9 cellular contexts compared by ENCODE assay signal in genomic region chr19:40687525-40688016, GRCh38. TPM values are rescaled to one million over a fixed set of nuclear protein-coding genes. Genes with fewer than 3 reads are reported as not detected.
DNase-seq lines count a peak whose midpoint lies in the region; FAIRE-seq and TF ChIP-seq lines count a peak whose summit lies in the region.
"Had no signal": no experiment of that assay in that cellular context is flagged by ENCODE, and none has a peak within 500 bp of the region (broad histone marks: within the 10 kb centered on the region; RNA-seq: fewer than 3 reads in every experiment).

No MANE protein-coding gene starts in this region.

- H3K27me3 ChIP-seq in adipocyte (replicated peaks; ENCODE audit: control insufficient read depth, insufficient read depth, low read length), result no peaks in the 10 kb centered on the region
- no peaks in the 10 kb centered on the region for H3K27me3 ChIP-seq in left ventricle myocardium inferior (ENCODE audit: low read depth)
- no peaks in the 10 kb centered on the region for H3K27me3 ChIP-seq in spleen (replicated peaks in 1 of 7)

- no peak for TF ChIP-seq CTCF in GM10266 (IDR thresholded peaks at IDR 0.05; ENCODE audit: control insufficient read depth, insufficient read depth, low read depth, missing control alignments)
- TF ChIP-seq CTCF in left ventricle myocardium inferior (IDR thresholded peaks at IDR 0.05; ENCODE audit: borderline replicate concordance), result no peak
- TF ChIP-seq CTCF in spleen (IDR thresholded peaks at IDR 0.05 in 8 of 11, conservative IDR thresholded peaks at IDR 0.05 in 3 of 11), result no peak
- TF ChIP-seq CTCF in GM13977 (IDR thresholded peaks at IDR 0.05; ENCODE audit: extremely low read depth, insufficient read depth, missing control alignments), result no peak
- no peak for TF ChIP-seq CTCF in D721Med (IDR thresholded peaks at IDR 0.05; ENCODE audit: insufficient read depth, missing control alignments)

- no peak overlapping the region for H3K9ac ChIP-seq in adipocyte (ENCODE audit: low read length)

- no peak for TF ChIP-seq POLR2A in spleen (IDR thresholded peaks at IDR 0.05)

- no peak for FAIRE-seq in D721Med (lab: Jason Lieb, UNC)

- no peaks in the 10 kb centered on the region for H3K9me3 ChIP-seq in adipocyte (ENCODE audit: control insufficient read depth, low read length)
- H3K9me3 ChIP-seq in left ventricle myocardium inferior (replicated peaks), result no peaks in the 10 kb centered on the region
- H3K9me3 ChIP-seq in spleen, result no peaks in the 10 kb centered on the region

- intact Hi-C loops in left ventricle myocardium inferior (cut with micrococcal nuclease), result no loop called here
- intact Hi-C loops in spleen (cut with DNase I; ENCODE audit: low total_unique reads), result no loop called here

- H3K36me3 ChIP-seq in adipocyte (ENCODE audit: control insufficient read depth, insufficient read depth, low read length, severe bottlenecking) (peaks cover 35% of the 10 kb centered on the region), left ventricle myocardium inferior (peaks cover 43% of the 10 kb centered on the region), spleen (peaks cover 0 to 40% (median 0%) of the 10 kb centered on the region in 6 donors)

- WGBS in spleen, 5 donors, result 62 to 68% (median 67%) methylated on average over 11 to 12 of the region's 12 CpGs

- in situ Hi-C loops in GM13977 (cut with MboI; ENCODE audit: low pct_unique_long_range_greater_than_20kb, low sequenced_read_pairs, unreplicated experiment), result no loop called here

- DNase-seq in GM10266 (ENCODE audit: extremely low spot score) (peak; percentile 67), adipocyte (ENCODE audit: low read depth) (peak; percentile 68), left ventricle myocardium inferior (peak; percentile 87), spleen (peak; percentile 84), GM13977 (ENCODE audit: low spot score) (no peak), NCI-H748 treated with DMSO at 0.1 percent for 48 hours (lab: John Stamatoyannopoulos, UW) (no peak), D721Med (ENCODE audit: insufficient read length, low spot score) (no peak), UCSD-AML1 (lab: John Stamatoyannopoulos, UW; ENCODE audit: unreplicated experiment) (no peak)
- DNase-seq: retina had no signal

- H3K4me3 ChIP-seq in adipocyte (ENCODE audit: low read length), result peak overlapping the region; percentile 96
- peak overlapping the region; percentile 79 for H3K4me3 ChIP-seq in left ventricle myocardium inferior
- H3K4me3 ChIP-seq in spleen, result peak overlapping the region in 1 of 8 donors; percentile 13

- H3K27ac ChIP-seq in left ventricle myocardium inferior (replicated peaks) (peak overlapping the region; percentile 93), spleen (peak overlapping the region in 3 of 8 donors; percentile 28 to 70 (median 33))

- H3K4me1 ChIP-seq in adipocyte (ENCODE audit: control insufficient read depth, insufficient read depth, low read length) (peaks cover 30% of the 10 kb centered on the region), left ventricle myocardium inferior (peaks cover 61% of the 10 kb centered on the region), spleen (peaks cover 3 to 51% (median 21%) of the 10 kb centered on the region in 6 donors)

RNA-seq across cellular contexts. Expression of gene NUMBL, which starts 2.9 kb away (rescaled TPM):
- total RNA-seq in left ventricle myocardium inferior (14.7 TPM), spleen (10 to 100 TPM; 12.1 to 27.4 (median 14.8) TPM)
- polyA plus RNA-seq in spleen, result 10 to 100 TPM in 1 of 3 donors, 1 to 10 TPM in 2; 3.2 to 10.6 (median 3.5) TPM

RNA-seq across cellular contexts. Expression of gene COQ8B, which starts 29.1 kb away (rescaled TPM):
- total RNA-seq in left ventricle myocardium inferior (24.0 TPM), spleen (10 to 100 TPM; 23.0 to 40.2 (median 32.6) TPM)
- polyA plus RNA-seq in spleen, result 10 to 100 TPM; 18.4 to 33.8 (median 21.1) TPM

RNA-seq across cellular contexts. Expression of gene ITPKC, which starts 29.3 kb away (rescaled TPM):
- total RNA-seq in left ventricle myocardium inferior (9.8 TPM), spleen (10 to 100 TPM; 11.1 to 39.2 (median 18.0) TPM)
- 10 to 100 TPM in 1 of 3 donors, 1 to 10 TPM in 2; 6.8 to 14.3 (median 8.6) TPM for polyA plus RNA-seq in spleen

Comparison
In these comparisons a context has a peak if more than half of its experiments do, and no peak if none do; other contexts are left out.
1. DNase-seq: peak in GM10266 (single experiment), adipocyte (single experiment), left ventricle myocardium inferior (single experiment) and spleen (single experiment); none in GM13977 (single experiment), NCI-H748 treated with DMSO at 0.1 percent for 48 hours (single experiment), D721Med (single experiment) and UCSD-AML1 (single experiment).